ENCODE assay signal across 20 cellular contexts in genomic region chr21:28769683-28770082, GRCh38.
DNase-seq lines count a peak whose midpoint lies in the region; ATAC-seq and TF ChIP-seq lines count a peak whose summit lies in the region.
"Had no signal": no experiment of that assay in that cellular context is flagged by ENCODE, and none has a peak within 500 bp of the region (broad histone marks: within the 10 kb centered on the region; RNA-seq: fewer than 3 reads in every experiment).

No MANE protein-coding gene starts in this region.

- H3K27me3 Mint-ChIP-seq in activated naive CD4-positive, alpha-beta T cell treated with anti-CD3 and anti-CD28 coated beads for 36 hours (ENCODE audit: low read depth), result no peaks in the 10 kb centered on the region
- H3K27me3 Mint-ChIP-seq in nephron progenitor cell (ENCODE audit: low read depth, poor library complexity), result peaks cover 9% of the 10 kb centered on the region
- H3K27me3 Mint-ChIP-seq: IgD-negative memory B cell had no signal

- no peaks in the 10 kb centered on the region for H3K9me3 ChIP-seq in esophagus muscularis mucosa
- H3K9me3 ChIP-seq: Caco-2, Peyer's patch had no signal

- CTCF ChIA-PET in activated naive CD4-positive, alpha-beta T cell treated with anti-CD3 and anti-CD28 coated beads for 36 hours (lab: Charles Lee), result interaction anchor here (1.0 to 2.9 kb wide), 3 partner anchors 14 to 1930 kb away, joined by 3 to 22 read pairs (median 3); no protein-coding TSS in a partner anchor

- peak overlapping the region; percentile 78 to 86 (median 84) for H3K27ac ChIP-seq in esophagus muscularis mucosa (replicated peaks in 1 of 4)
- H3K27ac ChIP-seq: parathyroid adenoma, WERI-Rb-1 had no signal

- TF ChIP-seq POLR2A in esophagus muscularis mucosa (IDR thresholded peaks at IDR 0.05; ENCODE audit: low read depth), result no peak

- H3K27me3 ChIP-seq in esophagus muscularis mucosa, result no peaks in the 10 kb centered on the region
- H3K27me3 ChIP-seq: heart right ventricle, Peyer's patch had no signal

- intact Hi-C loops in activated naive CD4-positive, alpha-beta T cell treated with anti-CD3 and anti-CD28 coated beads for 36 hours (cut with micrococcal nuclease), result loop anchor here (1.0 to 5.0 kb wide), 3 partner anchors 116 to 463 kb away; a partner anchor contains a TSS
- intact Hi-C loops in esophagus muscularis mucosa (cut with DNase I), result no loop called here

- no peak overlapping the region for H3K4me3 Mint-ChIP-seq in activated naive CD4-positive, alpha-beta T cell treated with anti-CD3 and anti-CD28 coated beads for 36 hours
- peak overlapping the region; percentile 26 for H3K4me3 Mint-ChIP-seq in stimulated activated effector memory CD8-positive, alpha-beta T cell treated with anti-CD3 and anti-CD28 coated beads, Interleukin-12 subunit alpha, Interleukin-12 subunit beta, amount 100 ng/mL, for 72 hours
- no peak overlapping the region for H3K4me3 Mint-ChIP-seq in nephron progenitor cell
- H3K4me3 Mint-ChIP-seq: IgD-negative memory B cell had no signal

- peaks cover 4 to 68% (median 56%) of the 10 kb centered on the region in 4 donors for H3K4me1 ChIP-seq in esophagus muscularis mucosa
- H3K4me1 ChIP-seq: parathyroid adenoma had no signal

- peak overlapping the region in 2 of 4 donors; percentile 41 to 51 for H3K4me3 ChIP-seq in esophagus muscularis mucosa
- H3K4me3 ChIP-seq: heart right ventricle, Peyer's patch had no signal

- peak; percentile 28 for DNase-seq in activated naive CD4-positive, alpha-beta T cell treated with anti-CD3 and anti-CD28 coated beads for 36 hours
- DNase-seq in activated naive CD4-positive, alpha-beta T cell treated with anti-CD3 and anti-CD28 coated beads, Interleukin-2, amount 50 U/mL, for 16 hours, result no peak
- DNase-seq in esophagus muscularis mucosa (ENCODE audit: extremely low spot score) (no peak), nephron progenitor cell (no peak), NCI-H1092 treated with DMSO at 0.1 percent for 48 hours (lab: John Stamatoyannopoulos, UW) (no peak)
- DNase-seq in stimulated activated effector memory CD8-positive, alpha-beta T cell treated with anti-CD3 and anti-CD28 coated beads, Interleukin-12 subunit alpha, Interleukin-12 subunit beta, amount 100 ng/mL, for 72 hours (ENCODE audit: low spot score in 2 of 2), result no peak
- DNase-seq: activated CD8-positive, alpha-beta memory T cell treated with anti-CD3 and anti-CD28 coated beads, Interleukin-2, amount 50 U/mL, for 48 hours; Caco-2; erythroblast; GDM1; heart right ventricle; NCI-H1048; NCI-H774; Peyer's patch; SW 1271; WERI-Rb-1 had no signal

- no peak for TF ChIP-seq EP300 in esophagus muscularis mucosa (IDR thresholded peaks at IDR 0.05)

- ATAC-seq in HG03378 (IDR thresholded peaks at IDR 0.05; ENCODE audit: unreplicated experiment) (peak; percentile 65), GM21825 (IDR thresholded peaks at IDR 0.05; ENCODE audit: unreplicated experiment) (no peak)
- peak; percentile 79 for ATAC-seq in stimulated activated effector memory CD8-positive, alpha-beta T cell treated with anti-CD3 and anti-CD28 coated beads, Interleukin-12 subunit alpha, Interleukin-12 subunit beta, amount 100 ng/mL, for 72 hours

- no peak overlapping the region for H3K27ac Mint-ChIP-seq in activated naive CD4-positive, alpha-beta T cell treated with anti-CD3 and anti-CD28 coated beads for 36 hours
- H3K27ac Mint-ChIP-seq in stimulated activated effector memory CD8-positive, alpha-beta T cell treated with anti-CD3 and anti-CD28 coated beads, Interleukin-12 subunit alpha, Interleukin-12 subunit beta, amount 100 ng/mL, for 72 hours, result peak overlapping the region; percentile 74
- H3K27ac Mint-ChIP-seq in nephron progenitor cell, result no peak overlapping the region

- peaks cover 18% of the 10 kb centered on the region for H3K9me3 Mint-ChIP-seq in activated naive CD4-positive, alpha-beta T cell treated with anti-CD3 and anti-CD28 coated beads for 36 hours
- peaks cover 9% of the 10 kb centered on the region for H3K9me3 Mint-ChIP-seq in stimulated activated effector memory CD8-positive, alpha-beta T cell treated with anti-CD3 and anti-CD28 coated beads, Interleukin-12 subunit alpha, Interleukin-12 subunit beta, amount 100 ng/mL, for 72 hours
- H3K9me3 Mint-ChIP-seq in nephron progenitor cell, result peaks cover 29% of the 10 kb centered on the region

- TF ChIP-seq CTCF in esophagus muscularis mucosa (IDR thresholded peaks at IDR 0.05) (no peak), nephron progenitor cell (IDR thresholded peaks at IDR 0.05) (no peak)

- no peaks in the 10 kb centered on the region for H3K36me3 ChIP-seq in esophagus muscularis mucosa
- H3K36me3 ChIP-seq: heart right ventricle, Peyer's patch, WERI-Rb-1 had no signal

- H3K4me1 Mint-ChIP-seq in activated naive CD4-positive, alpha-beta T cell treated with anti-CD3 and anti-CD28 coated beads for 36 hours (ENCODE audit: low read depth), result peaks cover 36% of the 10 kb centered on the region
- peaks cover 52% of the 10 kb centered on the region for H3K4me1 Mint-ChIP-seq in stimulated activated effector memory CD8-positive, alpha-beta T cell treated with anti-CD3 and anti-CD28 coated beads, Interleukin-12 subunit alpha, Interleukin-12 subunit beta, amount 100 ng/mL, for 72 hours
- no peaks in the 10 kb centered on the region for H3K4me1 Mint-ChIP-seq in nephron progenitor cell
- H3K4me1 Mint-ChIP-seq: IgD-negative memory B cell had no signal

- peaks cover 14% of the 10 kb centered on the region for H3K36me3 Mint-ChIP-seq in activated naive CD4-positive, alpha-beta T cell treated with anti-CD3 and anti-CD28 coated beads for 36 hours (ENCODE audit: low read depth)
- peaks cover 4% of the 10 kb centered on the region for H3K36me3 Mint-ChIP-seq in stimulated activated effector memory CD8-positive, alpha-beta T cell treated with anti-CD3 and anti-CD28 coated beads, Interleukin-12 subunit alpha, Interleukin-12 subunit beta, amount 100 ng/mL, for 72 hours
- H3K36me3 Mint-ChIP-seq in nephron progenitor cell (ENCODE audit: low read depth), result no peaks in the 10 kb centered on the region
